12 cellular contexts compared by ENCODE assay signal in the genomic region with DNA sequence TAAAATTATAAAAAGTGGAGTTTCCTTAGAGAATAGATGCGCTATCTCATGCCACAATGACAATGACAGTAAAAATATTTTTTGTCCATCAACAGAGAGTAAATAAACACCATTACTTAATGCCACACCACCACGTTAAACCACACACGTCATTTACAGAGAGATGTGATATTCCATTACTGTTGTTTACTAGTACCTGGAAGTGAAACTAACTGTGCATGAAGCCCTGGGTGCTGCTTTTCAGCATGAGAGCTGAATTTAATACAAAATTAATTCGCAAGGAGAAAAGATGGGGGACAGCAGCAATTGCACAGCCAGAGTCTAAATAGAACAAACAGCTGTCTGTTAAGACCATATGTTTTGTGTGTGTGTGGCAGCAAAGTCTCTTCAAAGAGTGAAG.
A peak's percentile ranks its signal among the peaks of the same experiment; 100 is the strongest.
DNase-seq lines count a peak whose midpoint lies in the region; ATAC-seq, FAIRE-seq and TF ChIP-seq lines count a peak whose summit lies in the region.
"Had no signal": no experiment of that assay in that cellular context is flagged by ENCODE, and none has a peak within 500 bp of the region (broad histone marks: within the 10 kb centered on the region; RNA-seq: fewer than 3 reads in every experiment).

No MANE protein-coding gene starts in this region.

- TF ChIP-seq CTCF in D721Med (IDR thresholded peaks at IDR 0.05; ENCODE audit: insufficient read depth, missing control alignments) = no peak

- H3K4me1 Mint-ChIP-seq in IgD-negative memory B cell = peaks cover 8 to 14% (median 12%) of the 10 kb centered on the region in 3 donors

- FAIRE-seq in D721Med (lab: Jason Lieb, UNC) (peak; percentile 94), GM19239 (lab: Jason Lieb, UNC) (peak; percentile 94), colon (lab: Jason Lieb, UNC) (peak; percentile 5)

- ATAC-seq in HG03521 (IDR thresholded peaks at IDR 0.05; ENCODE audit: unreplicated experiment) = no peak
- ATAC-seq: gastroesophageal sphincter had no signal

- peak overlapping the region in 2 of 3 donors; percentile 25 to 68 for H3K27ac Mint-ChIP-seq in IgD-negative memory B cell
- H3K27ac Mint-ChIP-seq: CD4-positive, CD25-positive, alpha-beta regulatory T cell had no signal

- no peaks in the 10 kb centered on the region for H3K9me3 Mint-ChIP-seq in IgD-negative memory B cell
- H3K9me3 Mint-ChIP-seq: CD4-positive, CD25-positive, alpha-beta regulatory T cell had no signal

- H3K36me3 Mint-ChIP-seq in IgD-negative memory B cell = peaks cover 2% of the 10 kb centered on the region
- H3K36me3 Mint-ChIP-seq: CD4-positive, CD25-positive, alpha-beta regulatory T cell had no signal

- peak overlapping the region in 2 of 4 donors; percentile 4 to 8 for H3K4me3 Mint-ChIP-seq in IgD-negative memory B cell
- H3K4me3 Mint-ChIP-seq: CD4-positive, CD25-positive, alpha-beta regulatory T cell had no signal

- peaks cover 8% of the 10 kb centered on the region for H3K27me3 Mint-ChIP-seq in IgD-negative memory B cell

- no peak for DNase-seq in D721Med (ENCODE audit: insufficient read length, low spot score)
- no peak for DNase-seq in GM19239 (ENCODE audit: insufficient read length, low spot score)
- no peak for DNase-seq in NCI-H2196 treated with DMSO at 0.1 percent for 48 hours (lab: John Stamatoyannopoulos, UW; ENCODE audit: unreplicated experiment)
- no peak for DNase-seq in HCEC 1CT
- no peak for DNase-seq in hepatic stellate cell (ENCODE audit: low spot score)
- DNase-seq: CD4-positive, CD25-positive, alpha-beta regulatory T cell; effector memory CD4-positive, alpha-beta T cell; NCI-H1436 had no signal
